2 cellular contexts compared by ENCODE assay signal in the genomic region with DNA sequence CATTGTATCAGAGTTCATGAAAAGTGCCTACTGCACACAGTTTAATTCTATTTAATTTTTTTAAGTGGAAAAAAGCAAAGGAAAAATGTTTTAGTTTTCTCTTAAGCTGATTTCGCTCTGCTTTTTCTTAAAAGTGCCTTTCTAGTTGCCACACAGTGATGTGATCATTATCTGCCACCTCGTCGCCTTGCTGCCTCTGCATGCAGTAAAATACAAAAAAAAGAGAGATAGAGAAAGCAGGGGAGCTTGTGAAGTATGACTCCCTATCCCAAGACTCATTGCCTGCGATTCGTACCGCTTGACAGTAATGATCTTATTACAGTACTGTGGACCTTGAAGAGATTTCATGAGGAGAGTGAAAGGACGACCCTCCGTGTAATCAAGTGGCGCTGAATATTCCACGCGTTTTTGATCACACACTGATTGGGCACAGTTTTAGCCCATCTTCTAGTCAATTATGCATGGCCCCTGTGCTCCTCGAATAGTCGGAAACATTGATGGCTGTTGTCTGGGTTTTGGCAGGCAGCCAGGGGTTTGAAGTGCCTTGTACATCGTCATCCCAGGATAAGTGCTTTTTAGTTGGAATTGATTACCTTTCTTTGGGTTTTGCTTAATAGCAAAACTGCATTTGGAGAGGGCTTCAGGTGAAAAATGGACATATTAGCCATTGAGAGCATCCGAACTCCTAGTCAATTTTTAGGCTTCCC.
TF ChIP-seq lines count a peak whose summit lies in the region.

No MANE protein-coding gene starts in this region.

TF ChIP-seq in HEK293, 187 proteins besides CTCF, POLR2A, EP300 and RAD21 (continued from another document):
- TF ChIP-seq ZNF654 (tag by site-specific recombination; IDR thresholded peaks at IDR 0.05; ENCODE audit: low read depth) = no peak

TF ChIP-seq in K562, 482 proteins besides CTCF, POLR2A, EP300 and RAD21 (continued from another document):
- no peak for TF ChIP-seq PYGO2 (tag; IDR thresholded peaks at IDR 0.05)
- TF ChIP-seq POLR3G (IDR thresholded peaks at IDR 0.05; ENCODE audit: extremely low read depth, insufficient read length, insufficient replicate concordance) = no peak
- TF ChIP-seq, protein P1, sequence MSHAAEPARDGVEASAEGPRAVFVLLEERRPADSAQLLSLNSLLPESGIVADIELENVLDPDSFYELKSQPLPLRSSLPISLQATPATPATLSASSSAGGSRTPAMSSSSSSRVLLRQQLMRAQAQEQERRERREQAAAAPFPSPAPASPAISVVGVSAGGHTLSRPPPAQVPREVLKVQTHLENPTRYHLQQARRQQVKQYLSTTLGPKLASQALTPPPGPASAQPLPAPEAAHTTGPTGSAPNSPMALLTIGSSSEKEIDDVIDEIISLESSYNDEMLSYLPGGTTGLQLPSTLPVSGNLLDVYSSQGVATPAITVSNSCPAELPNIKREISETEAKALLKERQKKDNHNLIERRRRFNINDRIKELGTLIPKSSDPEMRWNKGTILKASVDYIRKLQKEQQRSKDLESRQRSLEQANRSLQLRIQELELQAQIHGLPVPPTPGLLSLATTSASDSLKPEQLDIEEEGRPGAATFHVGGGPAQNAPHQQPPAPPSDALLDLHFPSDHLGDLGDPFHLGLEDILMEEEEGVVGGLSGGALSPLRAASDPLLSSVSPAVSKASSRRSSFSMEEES (CRISPR knock-in tag; IDR thresholded peaks at IDR 0.05) = no peak
